In genomic region chr1:161542091-161542559, GRCh38 we compare ENCODE assay signal across 12 cellular contexts. TPM values are rescaled to one million over a fixed set of nuclear protein-coding genes. Genes with fewer than 3 reads are reported as not detected.
A peak's percentile ranks its signal among the peaks of the same experiment; 100 is the strongest.
DNase-seq lines count a peak whose midpoint lies in the region; ATAC-seq, FAIRE-seq and TF ChIP-seq lines count a peak whose summit lies in the region.
"Not testable (repeated sequence)": the region's sequence is repeated elsewhere in the genome, so short reads cannot be mapped to it uniquely, and the experiment has no call there.
"Had no signal": no experiment of that assay in that cellular context is flagged by ENCODE, and none has a peak within 500 bp of the region (broad histone marks: within the 10 kb centered on the region; RNA-seq: fewer than 3 reads in every experiment).

No MANE protein-coding gene starts in this region.

- not testable (repeated sequence) for TF ChIP-seq POLR2A in Peyer's patch (IDR thresholded peaks at IDR 0.05); K562 (conservative IDR thresholded peaks at IDR 0.05)

- not testable (repeated sequence) for H3K9me1 ChIP-seq in K562 (ENCODE audit: control insufficient read depth, insufficient read depth, low read length)

- not testable (repeated sequence) for H3K9me3 Mint-ChIP-seq in activated CD8-positive, alpha-beta memory T cell treated with anti-CD3 and anti-CD28 coated beads, Interleukin-2, amount 10 ng/mL, durations not matched to agents 7 days and 5 days (ENCODE audit: low read depth)

- 3% methylated on average over 4 of the region's 5 CpGs for WGBS in K562 (ENCODE audit: insufficient coverage, low coverage, missing lambda C conversion rate)

- not testable (repeated sequence) for TF ChIP-seq CTCF in GM12865 (IDR thresholded peaks at IDR 0.05; ENCODE audit: insufficient read depth, low read depth, low read length, missing control alignments); Peyer's patch (IDR thresholded peaks at IDR 0.05); K562 (IDR thresholded peaks at IDR 0.05 in 2 of 3, conservative IDR thresholded peaks at IDR 0.05 in 1 of 3; ENCODE audit: insufficient read depth in 2 of 3, low read depth in 1 of 3, low read length in 3 of 3)

- H3K79me2 ChIP-seq in K562 (ENCODE audit: control insufficient read depth, insufficient read depth, low read length), result not testable (repeated sequence)

- POLR2A ChIA-PET in K562 (lab: Yijun Ruan, JAX), result interaction anchor here (0.9 kb wide), 1 partner anchor 9 kb away, joined by 3 read pairs; no protein-coding TSS in a partner anchor

- peak; percentile 89 for DNase-seq in GM12865 (ENCODE audit: low read depth)
- DNase-seq in Peyer's patch, result peak in 2 of 3 donors; percentile 65 to 81
- DNase-seq in activated CD8-positive, alpha-beta memory T cell treated with anti-CD3 and anti-CD28 coated beads, Interleukin-2, amount 10 ng/mL, durations not matched to agents 7 days and 5 days, result peak; percentile 84
- peak; percentile 36 to 86 (median 53) for DNase-seq in K562 (ENCODE audit: extremely low read depth in 1 of 4, low spot score in 3 of 4)
- peak; percentile 35 for DNase-seq in stimulated activated CD8-positive, alpha-beta memory T cell treated with anti-CD3 and anti-CD28 coated beads, Interleukin-12 subunit alpha, Interleukin-12 subunit beta, amount 100 ng/mL, for 1 hour (ENCODE audit: low read depth)

- CTCF ChIA-PET in activated CD8-positive, alpha-beta memory T cell treated with anti-CD3 and anti-CD28 coated beads, Interleukin-2, amount 10 ng/mL, durations not matched to agents 7 days and 5 days (lab: Charles Lee), result interaction anchor here (1.1 kb wide), 1 partner anchor 10 kb away, joined by 3 read pairs; no protein-coding TSS in a partner anchor
- CTCF ChIA-PET in K562 (lab: Yijun Ruan, JAX; ENCODE audit: low intra/inter-chr PET ratio), result not testable (repeated sequence)

- not testable (repeated sequence) for TF ChIP-seq RAD21 in K562 (CRISPR knock-in tag; conservative IDR thresholded peaks at IDR 0.05 in 1 of 2, IDR thresholded peaks at IDR 0.05 in 1 of 2)

- H3K36me3 ChIP-seq in Peyer's patch; K562 (ENCODE audit: control insufficient read depth, insufficient read depth, low read length): not testable (repeated sequence)

- H2AFZ ChIP-seq in K562 (ENCODE audit: low read depth, low read length), result peak overlapping the region; percentile 15

- H3K27ac ChIP-seq in Peyer's patch (peak overlapping the region in 3 of 4 donors; percentile 10 to 35 (median 11)), K562 (ENCODE audit: extremely low read depth, low read depth, low read length) (peak overlapping the region; percentile 68)

- H3K4me3 Mint-ChIP-seq in activated CD8-positive, alpha-beta memory T cell treated with anti-CD3 and anti-CD28 coated beads, Interleukin-2, amount 10 ng/mL, durations not matched to agents 7 days and 5 days, result peak overlapping the region; percentile 58

- H3K4me1 ChIP-seq in Peyer's patch, result not testable (repeated sequence)
- H3K4me1 ChIP-seq in K562 (replicated peaks in 1 of 2; ENCODE audit: control insufficient read depth in 2 of 2, insufficient read depth in 2 of 2, low read length in 2 of 2), result peaks cover 0 to 18% of the 10 kb centered on the region in 2 experiments; a peak in 4 of 5 replicates

- peaks cover 64% of the 10 kb centered on the region for H3K4me1 Mint-ChIP-seq in activated CD8-positive, alpha-beta memory T cell treated with anti-CD3 and anti-CD28 coated beads, Interleukin-2, amount 10 ng/mL, durations not matched to agents 7 days and 5 days

- peak; percentile 48 for ATAC-seq in GM19328 (IDR thresholded peaks at IDR 0.05; ENCODE audit: unreplicated experiment)
- ATAC-seq in GM21825 (IDR thresholded peaks at IDR 0.05; ENCODE audit: unreplicated experiment), result peak; percentile 71
- ATAC-seq in HG03159 (IDR thresholded peaks at IDR 0.05; ENCODE audit: unreplicated experiment), result peak; percentile 53
- ATAC-seq in activated CD8-positive, alpha-beta memory T cell treated with anti-CD3 and anti-CD28 coated beads, Interleukin-2, amount 10 ng/mL, durations not matched to agents 7 days and 5 days, result peak; percentile 62
- ATAC-seq in K562, result peak; percentile 60

- H3K36me3 Mint-ChIP-seq in activated CD8-positive, alpha-beta memory T cell treated with anti-CD3 and anti-CD28 coated beads, Interleukin-2, amount 10 ng/mL, durations not matched to agents 7 days and 5 days, result not testable (repeated sequence)

- H3K27me3 Mint-ChIP-seq in activated CD8-positive, alpha-beta memory T cell treated with anti-CD3 and anti-CD28 coated beads, Interleukin-2, amount 10 ng/mL, durations not matched to agents 7 days and 5 days, result not testable (repeated sequence)

- not testable (repeated sequence) for H3K9me3 ChIP-seq in Peyer's patch; K562 (replicated peaks; ENCODE audit: control insufficient read depth, insufficient read depth, low read depth, low read length)

- H3K27ac Mint-ChIP-seq in activated CD8-positive, alpha-beta memory T cell treated with anti-CD3 and anti-CD28 coated beads, Interleukin-2, amount 10 ng/mL, durations not matched to agents 7 days and 5 days, result peak overlapping the region; percentile 90

- peak; percentile 74 for TF ChIP-seq EP300 in K562 (IDR thresholded peaks at IDR 0.05; ENCODE audit: low read length)

- peak; percentile 88 for FAIRE-seq in K562 (lab: Jason Lieb, UNC)

- not testable (repeated sequence) for H3K27me3 ChIP-seq in Peyer's patch; K562 (ENCODE audit: control insufficient read depth in 2 of 2, insufficient read depth in 2 of 2, low read length in 2 of 2)

- peak overlapping the region in 1 of 2 experiments; percentile 56; a peak in 2 of 4 replicates for H3K9ac ChIP-seq in K562 (ENCODE audit: insufficient read depth in 1 of 2, low read depth in 2 of 2, low read length in 2 of 2)

- H3K4me3 ChIP-seq in GM12865 (ENCODE audit: low read depth, low read length); Peyer's patch: not testable (repeated sequence)
- 0 out of 2 replicates have a peak overlapping the region, but pooled peaks have one; percentile 3 for H3K4me3 ChIP-seq in K562

- intact Hi-C loops in K562 (cut with micrococcal nuclease), result loop anchor here (5.0 kb wide), 1 partner anchor 35 kb away; the partner anchor contains the start of gene FCGR2A

- H3K4me2 ChIP-seq in K562 (ENCODE audit: insufficient read depth, low read length), result peak overlapping the region; percentile 67

- in situ Hi-C loops in K562 (cut with MboI), result loop anchor here (5.0 kb wide), 1 partner anchor 80 kb away; no protein-coding TSS in a partner anchor

- H4K20me1 ChIP-seq in K562 (replicated peaks; ENCODE audit: control insufficient read depth, insufficient read depth, low read length), result not testable (repeated sequence)

- not testable (repeated sequence) for BruUV-seq in K562 (replicated peaks; lab: Mats Ljungman, UMichigan)

RNA-seq across cellular contexts. Expression of gene FCGR3A, which starts 7.5 kb away (rescaled TPM):
- total RNA-seq in Peyer's patch, result 1 to 10 TPM in 1 of 4 donors, under 1 TPM in 1, not detected in 2; 0.53 to 2.8 TPM
- total RNA-seq in activated CD8-positive, alpha-beta memory T cell treated with anti-CD3 and anti-CD28 coated beads, Interleukin-2, amount 10 ng/mL, durations not matched to agents 7 days and 5 days, result 1 to 10 TPM in 1 of 2 experiments, under 1 TPM in 1; 0.61 to 1.6 TPM
- total RNA-seq in K562 (2011; cell fraction: chromatin; rRNA removed; ENCODE audit: low replicate concordance), result 0.81 and 1.4 TPM in 2 replicates
- total RNA-seq in K562 (2011; cell fraction: nucleolus; rRNA removed), result 0.39 and 0.67 TPM in 2 replicates
- total RNA-seq in K562 (2011; cell fraction: nucleoplasm; rRNA removed), result 1.2 and 1.7 TPM in 2 replicates
- total RNA-seq in K562 (2014; rRNA removed), result 0.12 TPM in 1 of 2 replicates, not detected in the other
- total RNA-seq in K562 (2014; rRNA removed; fragmentation: Illumina TruSeq; extraction: Trizol), result not detected in 2 replicates
- total RNA-seq in K562 (2015; rRNA removed; fragmentation: Illumina TruSeq; extraction: Trizol), result 0.11 TPM in 2 replicates
- 0.29 and 0.56 TPM in 2 replicates for total RNA-seq in K562 (2021)
- 0.24 and 0.32 TPM in 2 replicates for polyA plus RNA-seq in K562 (2011; rRNA removed)
- polyA plus RNA-seq in K562 (2011; cell fraction: cytosol; rRNA removed), result 0.04 and 0.18 TPM in 2 replicates
- polyA plus RNA-seq in K562 (2011; cell fraction: nucleus; rRNA removed), result 0.37 and 0.51 TPM in 2 replicates
- 0.21 TPM in 2 replicates for polyA plus RNA-seq in K562 (2012)
- polyA plus RNA-seq in K562 (2014; fragmentation: Illumina TruSeq; extraction: Trizol), result 0.11 TPM in 1 of 2 replicates, not detected in the other
- polyA plus RNA-seq in K562 (2014; fragmentation: Nextera tagmentation; extraction: Ambion mirVana), result under 1 TPM; 0.04 to 0.15 TPM
- 0.04 and 0.13 TPM in 2 replicates for polyA plus RNA-seq in K562 (2014; rRNA removed)
- polyA minus RNA-seq in K562 (2011; rRNA and poly(A)+ RNA removed), result 0.45 and 0.49 TPM in 2 replicates
- polyA minus RNA-seq in K562 (2011; cell fraction: cytosol; rRNA and poly(A)+ RNA removed), result not detected in 2 replicates
- 0.54 and 1.1 TPM in 2 replicates for polyA minus RNA-seq in K562 (2011; cell fraction: nucleus; rRNA and poly(A)+ RNA removed)
- total RNA-seq: activated CD8-positive, alpha-beta memory T cell treated with anti-CD3 and anti-CD28 coated beads for 36 hours; IMR-90; osteocyte; smooth muscle cell had no signal
- polyA plus RNA-seq: IMR-90 had no signal

RNA-seq across cellular contexts. Expression of gene HSPA6, which starts 17.8 kb away (rescaled TPM):
- total RNA-seq in Peyer's patch, result 1 to 10 TPM in 2 of 4 donors, under 1 TPM in 2; 0.35 to 5.8 (median 0.91) TPM
- total RNA-seq in activated CD8-positive, alpha-beta memory T cell treated with anti-CD3 and anti-CD28 coated beads, Interleukin-2, amount 10 ng/mL, durations not matched to agents 7 days and 5 days, result 1 to 10 TPM in 1 of 2 experiments, under 1 TPM in 1; 0.47 to 1.1 TPM
- total RNA-seq in K562 (2011; cell fraction: chromatin; rRNA removed; ENCODE audit: low replicate concordance), result 16.7 and 32.8 TPM in 2 replicates
- 22.5 and 30.7 TPM in 2 replicates for total RNA-seq in K562 (2011; cell fraction: nucleolus; rRNA removed)
- total RNA-seq in K562 (2011; cell fraction: nucleoplasm; rRNA removed), result 11.7 and 19.8 TPM in 2 replicates
- total RNA-seq in K562 (2014; rRNA removed), result 3.0 and 3.3 TPM in 2 replicates
- total RNA-seq in K562 (2014; rRNA removed; fragmentation: Illumina TruSeq; extraction: Trizol), result 1.1 and 1.6 TPM in 2 replicates
- 2.3 and 2.4 TPM in 2 replicates for total RNA-seq in K562 (2015; rRNA removed; fragmentation: Illumina TruSeq; extraction: Trizol)
- 3.0 and 3.9 TPM in 2 replicates for total RNA-seq in K562 (2021)
- polyA plus RNA-seq in K562 (2011; rRNA removed), result 10.0 and 14.3 TPM in 2 replicates
- polyA plus RNA-seq in K562 (2011; cell fraction: cytosol; rRNA removed), result 14.1 and 14.5 TPM in 2 replicates
- 74.9 and 104 TPM in 2 replicates for polyA plus RNA-seq in K562 (2011; cell fraction: nucleus; rRNA removed)
- 5.0 and 15.7 TPM in 2 replicates for polyA plus RNA-seq in K562 (2012)
- 2.3 and 2.7 TPM in 2 replicates for polyA plus RNA-seq in K562 (2014; fragmentation: Illumina TruSeq; extraction: Trizol)
- polyA plus RNA-seq in K562 (2014; fragmentation: Nextera tagmentation; extraction: Ambion mirVana), result under 1 TPM; 0.15 to 0.21 TPM
- polyA plus RNA-seq in K562 (2014; rRNA removed), result 4.6 and 4.7 TPM in 2 replicates
- polyA minus RNA-seq in K562 (2011; rRNA and poly(A)+ RNA removed), result 5.8 and 5.9 TPM in 2 replicates
- 2.6 and 3.2 TPM in 2 replicates for polyA minus RNA-seq in K562 (2011; cell fraction: cytosol; rRNA and poly(A)+ RNA removed)
- polyA minus RNA-seq in K562 (2011; cell fraction: nucleus; rRNA and poly(A)+ RNA removed), result 10.4 and 13.9 TPM in 2 replicates
- total RNA-seq: osteocyte had no signal

RNA-seq across cellular contexts. Expression of gene FCGR2A, which starts 36.9 kb away (rescaled TPM):
- 10 to 100 TPM in 1 of 4 donors, 1 to 10 TPM in 3; 3.3 to 14.3 (median 5.9) TPM for total RNA-seq in Peyer's patch
- under 1 TPM in 1 of 2 experiments, not detected in 1; 0.35 TPM for total RNA-seq in activated CD8-positive, alpha-beta memory T cell treated with anti-CD3 and anti-CD28 coated beads, Interleukin-2, amount 10 ng/mL, durations not matched to agents 7 days and 5 days
- 389 and 599 TPM in 2 replicates for total RNA-seq in K562 (2011; cell fraction: chromatin; rRNA removed; ENCODE audit: low replicate concordance)
- 541 and 613 TPM in 2 replicates for total RNA-seq in K562 (2011; cell fraction: nucleolus; rRNA removed)
- total RNA-seq in K562 (2011; cell fraction: nucleoplasm; rRNA removed), result 545 and 616 TPM in 2 replicates
- 101 and 112 TPM in 2 replicates for total RNA-seq in K562 (2014; rRNA removed)
- 113 and 127 TPM in 2 replicates for total RNA-seq in K562 (2014; rRNA removed; fragmentation: Illumina TruSeq; extraction: Trizol)
- total RNA-seq in K562 (2015; rRNA removed; fragmentation: Illumina TruSeq; extraction: Trizol), result 117 and 130 TPM in 2 replicates
- 84.4 and 97.8 TPM in 2 replicates for total RNA-seq in K562 (2021)
- polyA plus RNA-seq in K562 (2011; rRNA removed), result 373 and 504 TPM in 2 replicates
- polyA plus RNA-seq in K562 (2011; cell fraction: cytosol; rRNA removed), result 431 and 516 TPM in 2 replicates
- polyA plus RNA-seq in K562 (2011; cell fraction: nucleus; rRNA removed), result 298 and 350 TPM in 2 replicates
- polyA plus RNA-seq in K562 (2012), result 85.7 and 203 TPM in 2 replicates
- 147 and 151 TPM in 2 replicates for polyA plus RNA-seq in K562 (2014; fragmentation: Illumina TruSeq; extraction: Trizol)
- polyA plus RNA-seq in K562 (2014; fragmentation: Nextera tagmentation; extraction: Ambion mirVana), result 100 to 1,000 TPM in 1 of 2 experiments, 10 to 100 TPM in 1; 80.0 to 112 TPM
- 124 and 132 TPM in 2 replicates for polyA plus RNA-seq in K562 (2014; rRNA removed)
- polyA minus RNA-seq in K562 (2011; rRNA and poly(A)+ RNA removed), result 536 and 660 TPM in 2 replicates
- polyA minus RNA-seq in K562 (2011; cell fraction: cytosol; rRNA and poly(A)+ RNA removed), result 195 and 278 TPM in 2 replicates
- polyA minus RNA-seq in K562 (2011; cell fraction: nucleus; rRNA and poly(A)+ RNA removed), result 253 and 509 TPM in 2 replicates
- total RNA-seq: activated CD8-positive, alpha-beta memory T cell treated with anti-CD3 and anti-CD28 coated beads for 36 hours; osteocyte; smooth muscle cell had no signal

Comparison
In these comparisons a context has a peak if more than half of its experiments do, and no peak if none do; other contexts are left out.
1. DNase-seq: peak in every context shown above with its lines; median percentile 89 in GM12865; 84 in activated CD8-positive, alpha-beta memory T cell treated with anti-CD3 and anti-CD28 coated beads, Interleukin-2, amount 10 ng/mL, durations not matched to agents 7 days and 5 days; 73 in Peyer's patch; 53 in K562; 35 in stimulated activated CD8-positive, alpha-beta memory T cell treated with anti-CD3 and anti-CD28 coated beads, Interleukin-12 subunit alpha, Interleukin-12 subunit beta, amount 100 ng/mL, for 1 hour.
2. RNA of gene FCGR2A, which starts 36.9 kb away (total RNA-seq): 84.4 to 616 TPM in K562; 3.3 to 14.3 TPM in Peyer's patch and 0.35 TPM in activated CD8-positive, alpha-beta memory T cell treated with anti-CD3 and anti-CD28 coated beads, Interleukin-2, amount 10 ng/mL, durations not matched to agents 7 days and 5 days; every median in the first group is over 4 times any median in the second.
3. Peak in every context shown above with its lines, with median percentiles within 50 percentile points of each other: ATAC-seq.